27 cellular contexts compared by ENCODE assay signal in genomic region chr20:58097943-58098342, GRCh38.
"Had no signal": no experiment of that assay in that cellular context is flagged by ENCODE, and none has a peak within 500 bp of the region (broad histone marks: within the 10 kb centered on the region; RNA-seq: fewer than 3 reads in every experiment).

No MANE protein-coding gene starts in this region.

- DNase-seq: activated CD4-positive, alpha-beta memory T cell treated with anti-CD3 and anti-CD28 coated beads, Interleukin-2, amount 10 ng/mL, durations not matched to agents 7 days and 5 days; activated CD4-positive, alpha-beta T cell treated with anti-CD3 and anti-CD28 coated beads for 1 hour; activated CD4-positive, alpha-beta T cell treated with anti-CD3 and anti-CD28 coated beads for 4 hours; activated CD4-positive, alpha-beta T cell treated with anti-CD3 and anti-CD28 coated beads, Interleukin-2, amount 10 ng/mL, durations not matched to agents 7 days and 5 days; activated CD4-positive, alpha-beta T cell treated with anti-CD3 and anti-CD28 coated beads, Interleukin-2, amount 50 U/mL, for 4 hours; activated gamma-delta T cell; activated naive CD4-positive, alpha-beta T cell; activated naive CD4-positive, alpha-beta T cell treated with anti-CD3 and anti-CD28 coated beads, Interleukin-2, amount 10 ng/mL, durations not matched to agents 7 days and 5 days; activated naive CD8-positive, alpha-beta T cell treated with anti-CD3 and anti-CD28 coated beads, Interleukin-2, amount 10 ng/mL, durations not matched to agents 7 days and 5 days; activated T-cell treated with anti-CD3 and anti-CD28 coated beads, Interleukin-2, amount 50 U/mL, for 1 hour; activated T-cell treated with anti-CD3 and anti-CD28 coated beads, Interleukin-2, amount 50 U/mL, for 72 hours; central memory CD4-positive, alpha-beta T cell; cerebellar nuclear complex; colonic mucosa; dorsolateral prefrontal cortex; effector memory CD4-positive, alpha-beta T cell; endodermal cell; esophagus squamous epithelium; foreskin melanocyte; T-helper 2 cell had no signal

- H3K9me3 Mint-ChIP-seq: activated CD4-positive, alpha-beta memory T cell treated with anti-CD3 and anti-CD28 coated beads, Interleukin-2, amount 10 ng/mL, durations not matched to agents 7 days and 5 days; activated CD4-positive, alpha-beta T cell treated with anti-CD3 and anti-CD28 coated beads, Interleukin-2, amount 10 ng/mL, durations not matched to agents 7 days and 5 days; activated naive CD4-positive, alpha-beta T cell treated with anti-CD3 and anti-CD28 coated beads, Interleukin-2, amount 10 ng/mL, durations not matched to agents 7 days and 5 days; activated naive CD4-positive, alpha-beta T cell treated with anti-CD3 and anti-CD28 coated beads, Interleukin-2, amount 50 U/mL, for 72 hours; activated naive CD8-positive, alpha-beta T cell treated with anti-CD3 and anti-CD28 coated beads, Interleukin-2, amount 10 ng/mL, durations not matched to agents 7 days and 5 days; activated T-cell treated with anti-CD3 and anti-CD28 coated beads, Interleukin-2, amount 50 U/mL, for 72 hours; dendritic cell treated with granulocyte-macrophage colony-stimulating factor and Interleukin-4, amounts not matched to agents 40 ng/mL and 50 ng/mL, for 4 days; endodermal cell had no signal

- H3K27me3 ChIP-seq: ascending aorta, breast epithelium, cardiac muscle cell, colonic mucosa, gastroesophageal sphincter had no signal

- H3K4me3 ChIP-seq: ascending aorta, breast epithelium, cardiac muscle cell, colonic mucosa, dorsolateral prefrontal cortex, esophagus squamous epithelium, gastroesophageal sphincter had no signal

- H3K4me1 Mint-ChIP-seq: activated CD4-positive, alpha-beta memory T cell treated with anti-CD3 and anti-CD28 coated beads, Interleukin-2, amount 10 ng/mL, durations not matched to agents 7 days and 5 days; activated CD4-positive, alpha-beta T cell treated with anti-CD3 and anti-CD28 coated beads, Interleukin-2, amount 10 ng/mL, durations not matched to agents 7 days and 5 days; activated naive CD4-positive, alpha-beta T cell treated with anti-CD3 and anti-CD28 coated beads, Interleukin-2, amount 10 ng/mL, durations not matched to agents 7 days and 5 days; activated naive CD8-positive, alpha-beta T cell treated with anti-CD3 and anti-CD28 coated beads, Interleukin-2, amount 10 ng/mL, durations not matched to agents 7 days and 5 days; endodermal cell had no signal

- H3K4me1 ChIP-seq: ascending aorta, breast epithelium, colonic mucosa, esophagus squamous epithelium had no signal

- H3K27ac ChIP-seq: ascending aorta, breast epithelium, cardiac muscle cell, colonic mucosa, dorsolateral prefrontal cortex, esophagus squamous epithelium, gastroesophageal sphincter had no signal

- H3K4me3 Mint-ChIP-seq: activated CD4-positive, alpha-beta memory T cell treated with anti-CD3 and anti-CD28 coated beads, Interleukin-2, amount 10 ng/mL, durations not matched to agents 7 days and 5 days; activated CD4-positive, alpha-beta T cell treated with anti-CD3 and anti-CD28 coated beads, Interleukin-2, amount 10 ng/mL, durations not matched to agents 7 days and 5 days; activated naive CD4-positive, alpha-beta T cell treated with anti-CD3 and anti-CD28 coated beads, Interleukin-2, amount 10 ng/mL, durations not matched to agents 7 days and 5 days; activated naive CD8-positive, alpha-beta T cell treated with anti-CD3 and anti-CD28 coated beads, Interleukin-2, amount 10 ng/mL, durations not matched to agents 7 days and 5 days; activated T-cell treated with anti-CD3 and anti-CD28 coated beads, Interleukin-2, amount 50 U/mL, for 72 hours; brain; dendritic cell treated with granulocyte-macrophage colony-stimulating factor and Interleukin-4, amounts not matched to agents 40 ng/mL and 50 ng/mL, for 4 days; endodermal cell had no signal

- H3K36me3 Mint-ChIP-seq: activated naive CD4-positive, alpha-beta T cell treated with anti-CD3 and anti-CD28 coated beads, Interleukin-2, amount 10 ng/mL, durations not matched to agents 7 days and 5 days; activated naive CD4-positive, alpha-beta T cell treated with anti-CD3 and anti-CD28 coated beads, Interleukin-2, amount 50 U/mL, for 72 hours; activated naive CD8-positive, alpha-beta T cell treated with anti-CD3 and anti-CD28 coated beads, Interleukin-2, amount 10 ng/mL, durations not matched to agents 7 days and 5 days; brain had no signal

- H3K27ac Mint-ChIP-seq: activated CD4-positive, alpha-beta memory T cell treated with anti-CD3 and anti-CD28 coated beads, Interleukin-2, amount 10 ng/mL, durations not matched to agents 7 days and 5 days; activated CD4-positive, alpha-beta T cell treated with anti-CD3 and anti-CD28 coated beads, Interleukin-2, amount 10 ng/mL, durations not matched to agents 7 days and 5 days; activated naive CD4-positive, alpha-beta T cell treated with anti-CD3 and anti-CD28 coated beads, Interleukin-2, amount 10 ng/mL, durations not matched to agents 7 days and 5 days; activated naive CD4-positive, alpha-beta T cell treated with anti-CD3 and anti-CD28 coated beads, Interleukin-2, amount 50 U/mL, for 72 hours; activated naive CD8-positive, alpha-beta T cell treated with anti-CD3 and anti-CD28 coated beads, Interleukin-2, amount 10 ng/mL, durations not matched to agents 7 days and 5 days; activated T-cell treated with anti-CD3 and anti-CD28 coated beads, Interleukin-2, amount 50 U/mL, for 72 hours; brain; dendritic cell treated with granulocyte-macrophage colony-stimulating factor and Interleukin-4, amounts not matched to agents 40 ng/mL and 50 ng/mL, for 4 days; endodermal cell had no signal

- H3K27me3 Mint-ChIP-seq: activated naive CD8-positive, alpha-beta T cell treated with anti-CD3 and anti-CD28 coated beads, Interleukin-2, amount 10 ng/mL, durations not matched to agents 7 days and 5 days had no signal

- ATAC-seq: activated naive CD4-positive, alpha-beta T cell treated with anti-CD3 and anti-CD28 coated beads, Interleukin-2, amount 50 U/mL, for 72 hours; activated T-cell treated with anti-CD3 and anti-CD28 coated beads, Interleukin-2, amount 50 U/mL, for 72 hours; gastroesophageal sphincter had no signal

- H3K36me3 ChIP-seq: ascending aorta, breast epithelium, cardiac muscle cell, colonic mucosa, esophagus squamous epithelium, gastroesophageal sphincter had no signal

- H3K9me3 ChIP-seq: ascending aorta, breast epithelium, colonic mucosa, esophagus squamous epithelium, gastroesophageal sphincter had no signal
